19 cellular contexts compared by ENCODE assay signal in the genomic region with DNA sequence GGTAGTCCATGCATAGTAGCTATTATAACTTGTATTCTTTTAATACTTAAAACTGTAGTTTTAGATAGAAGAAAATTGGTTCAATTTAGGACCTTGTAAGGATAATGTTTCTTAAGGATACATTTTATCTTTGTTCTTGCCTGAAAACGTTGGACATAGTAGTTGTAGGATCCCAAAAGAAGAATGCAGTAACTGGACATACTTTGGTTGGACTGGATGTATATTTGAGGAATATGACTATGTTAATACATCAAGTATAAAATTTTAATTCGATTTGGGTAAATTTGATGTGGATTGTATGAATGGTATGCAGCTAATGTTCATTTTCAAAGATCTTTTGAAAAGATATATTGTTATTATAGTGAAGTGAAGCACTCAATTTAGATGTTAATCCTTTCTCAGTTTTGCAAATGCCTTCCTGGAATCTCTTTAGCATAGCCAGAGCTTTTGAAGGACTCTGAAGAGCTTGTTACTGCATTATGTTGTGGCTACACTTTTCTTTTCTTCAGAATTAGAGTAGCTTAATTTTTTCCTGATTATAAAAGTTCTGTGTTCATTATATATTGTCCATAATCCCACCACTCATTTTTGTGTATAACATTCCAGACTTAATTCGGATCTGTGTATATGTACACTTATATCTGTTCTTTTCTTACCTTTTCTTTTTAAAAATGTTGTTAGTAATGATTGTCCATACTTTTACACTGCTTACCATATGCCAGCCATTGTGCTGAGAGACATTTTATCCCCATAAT. TPM values are rescaled to one million over a fixed set of nuclear protein-coding genes. Genes with fewer than 3 reads are reported as not detected.
DNase-seq lines count a peak whose midpoint lies in the region; ATAC-seq and TF ChIP-seq lines count a peak whose summit lies in the region.
"Had no signal": no experiment of that assay in that cellular context is flagged by ENCODE, and none has a peak within 500 bp of the region (broad histone marks: within the 10 kb centered on the region; RNA-seq: fewer than 3 reads in every experiment).

No MANE protein-coding gene starts in this region.

- 0 out of 2 replicates have a peak overlapping the region, but pooled peaks have one; percentile 9 for H3K9ac ChIP-seq in ES-I3 (ENCODE audit: low read depth, low read length)
- no peak overlapping the region for H3K9ac ChIP-seq in HUES6 (ENCODE audit: low read length)
- H3K9ac ChIP-seq: KMS-11 had no signal

- H3K27me3 ChIP-seq in HUES6 (ENCODE audit: control insufficient read depth, insufficient read depth, low read length), result no peaks in the 10 kb centered on the region
- no peaks in the 10 kb centered on the region for H3K27me3 ChIP-seq in left lung
- H3K27me3 ChIP-seq: BE2C had no signal

- H3K36me3 Mint-ChIP-seq in WTC11, result peaks cover 16% of the 10 kb centered on the region
- peaks cover 4% of the 10 kb centered on the region for H3K36me3 Mint-ChIP-seq in activated CD4-positive, alpha-beta memory T cell treated with anti-CD3 and anti-CD28 coated beads for 36 hours

- no peaks in the 10 kb centered on the region for H3K27me3 Mint-ChIP-seq in WTC11 (ENCODE audit: low read depth)
- no peaks in the 10 kb centered on the region for H3K27me3 Mint-ChIP-seq in activated CD4-positive, alpha-beta memory T cell treated with anti-CD3 and anti-CD28 coated beads for 36 hours
- H3K27me3 Mint-ChIP-seq: CD4-positive, CD25-positive, alpha-beta regulatory T cell had no signal

- peak overlapping the region; percentile 98 for H3K27ac Mint-ChIP-seq in WTC11
- H3K27ac Mint-ChIP-seq in activated CD4-positive, alpha-beta memory T cell treated with anti-CD3 and anti-CD28 coated beads for 36 hours, result no peak overlapping the region
- H3K27ac Mint-ChIP-seq: CD4-positive, CD25-positive, alpha-beta regulatory T cell; HFFc6 had no signal

- H3K27ac ChIP-seq in HUES6 (ENCODE audit: low read depth, low read length), result peak overlapping the region; percentile 90
- H3K27ac ChIP-seq in left lung, result no peak overlapping the region
- H3K27ac ChIP-seq: KMS-11 had no signal

- H3K36me3 ChIP-seq in ES-I3 (ENCODE audit: insufficient read depth, low read length) (peaks cover 5% of the 10 kb centered on the region; the same call in 1 of the 2 replicates), HUES6 (ENCODE audit: control insufficient read depth, insufficient read depth, low read length) (peaks cover 10% of the 10 kb centered on the region), left lung (peaks cover 0 to 5% of the 10 kb centered on the region in 2 donors)
- H3K36me3 ChIP-seq: BE2C had no signal

- intact Hi-C loops in left lung (cut with DNase I), result no loop called here
- intact Hi-C loops in activated CD4-positive, alpha-beta memory T cell treated with anti-CD3 and anti-CD28 coated beads for 36 hours (cut with micrococcal nuclease), result no loop called here

- H3K4me3 Mint-ChIP-seq in WTC11, result peak overlapping the region; percentile 63
- no peak overlapping the region for H3K4me3 Mint-ChIP-seq in activated CD4-positive, alpha-beta memory T cell treated with anti-CD3 and anti-CD28 coated beads for 36 hours
- H3K4me3 Mint-ChIP-seq: CD4-positive, CD25-positive, alpha-beta regulatory T cell; HFFc6 had no signal

- DNase-seq in WTC11 (ENCODE audit: low spot score) (no peak), left lung (no peak), NCI-H82 treated with DMSO at 0.1 percent for 48 hours (lab: John Stamatoyannopoulos, UW; ENCODE audit: unreplicated experiment) (no peak)
- DNase-seq in activated CD4-positive, alpha-beta memory T cell treated with anti-CD3 and anti-CD28 coated beads for 36 hours, result no peak
- DNase-seq in effector CD8-positive, alpha-beta T cell (lab: John Stamatoyannopoulos, UW), result no peak
- DNase-seq: BE2C; Caco-2; CD4-positive, CD25-positive, alpha-beta regulatory T cell; DMS153; HFFc6; NCI-H2029; PC-3; RPMI8226; SIG-M5 had no signal

- ATAC-seq in WTC11 (peak; percentile 65), left lung (peak; percentile 21), GM18520 (IDR thresholded peaks at IDR 0.05; ENCODE audit: unreplicated experiment) (no peak)
- ATAC-seq: GM12878, PC-3 had no signal

- CTCF ChIA-PET in WTC11 (lab: Charles Lee), result interaction anchor here (2.8 to 3.7 kb wide), 3 partner anchors 9 to 98 kb away, joined by 12 to 22 read pairs (median 16); no protein-coding TSS in a partner anchor
- CTCF ChIA-PET in activated CD4-positive, alpha-beta memory T cell treated with anti-CD3 and anti-CD28 coated beads for 36 hours (lab: Charles Lee), result interaction anchor here (1.8 to 2.4 kb wide), 2 partner anchors 9 to 44 kb away, joined by 5 to 15 read pairs; no protein-coding TSS in a partner anchor

- H3K4me3 ChIP-seq in HUES6 (ENCODE audit: low read depth, low read length) (peak overlapping the region; percentile 43), left lung (no peak overlapping the region)
- H3K4me3 ChIP-seq: GM12878 had no signal

- no peaks in the 10 kb centered on the region for H3K9me3 ChIP-seq in ES-I3 (ENCODE audit: control insufficient read depth, insufficient read depth, low read length)
- no peaks in the 10 kb centered on the region for H3K9me3 ChIP-seq in HUES6 (ENCODE audit: control insufficient read depth, insufficient read depth, low read depth, low read length)
- no peaks in the 10 kb centered on the region for H3K9me3 ChIP-seq in left lung
- H3K9me3 ChIP-seq: BE2C, Caco-2 had no signal

- peaks cover 87% of the 10 kb centered on the region for H3K4me1 Mint-ChIP-seq in WTC11
- H3K4me1 Mint-ChIP-seq in activated CD4-positive, alpha-beta memory T cell treated with anti-CD3 and anti-CD28 coated beads for 36 hours (ENCODE audit: low read depth), result peaks cover 3% of the 10 kb centered on the region

- no peak for TF ChIP-seq CTCF in WTC11 (IDR thresholded peaks at IDR 0.05)
- TF ChIP-seq CTCF in left lung (IDR thresholded peaks at IDR 0.05), result no peak

- H3K4me1 ChIP-seq in ES-I3 (ENCODE audit: insufficient read depth, low read length), result peaks cover 45% of the 10 kb centered on the region
- peaks cover 51% of the 10 kb centered on the region for H3K4me1 ChIP-seq in HUES6 (ENCODE audit: control insufficient read depth, insufficient read depth, low read length)
- peaks cover 0 to 21% of the 10 kb centered on the region in 2 donors for H3K4me1 ChIP-seq in left lung
- H3K4me1 ChIP-seq: BE2C, Caco-2 had no signal

- H3K9me3 Mint-ChIP-seq in WTC11, result peaks cover 8% of the 10 kb centered on the region
- H3K9me3 Mint-ChIP-seq in activated CD4-positive, alpha-beta memory T cell treated with anti-CD3 and anti-CD28 coated beads for 36 hours, result no peaks in the 10 kb centered on the region
- H3K9me3 Mint-ChIP-seq: CD4-positive, CD25-positive, alpha-beta regulatory T cell; HFFc6 had no signal

- POLR2A ChIA-PET in WTC11 (lab: Charles Lee), result interaction anchor here (1.2 kb wide), 1 partner anchor 81 kb away, joined by 3 read pairs; a partner anchor contains a TSS
- POLR2A ChIA-PET in activated CD4-positive, alpha-beta memory T cell treated with anti-CD3 and anti-CD28 coated beads for 36 hours (lab: Charles Lee), result no interaction called here

TF ChIP-seq in WTC11, 78 proteins besides CTCF, POLR2A, EP300 and RAD21 (continues in another document):
- no peak for TF ChIP-seq KAT7 (CRISPR knock-in tag; IDR thresholded peaks at IDR 0.05; ENCODE audit: borderline replicate concordance)
- TF ChIP-seq HMGA2 (CRISPR knock-in tag; IDR thresholded peaks at IDR 0.05), result no peak
- TF ChIP-seq, protein P1, sequence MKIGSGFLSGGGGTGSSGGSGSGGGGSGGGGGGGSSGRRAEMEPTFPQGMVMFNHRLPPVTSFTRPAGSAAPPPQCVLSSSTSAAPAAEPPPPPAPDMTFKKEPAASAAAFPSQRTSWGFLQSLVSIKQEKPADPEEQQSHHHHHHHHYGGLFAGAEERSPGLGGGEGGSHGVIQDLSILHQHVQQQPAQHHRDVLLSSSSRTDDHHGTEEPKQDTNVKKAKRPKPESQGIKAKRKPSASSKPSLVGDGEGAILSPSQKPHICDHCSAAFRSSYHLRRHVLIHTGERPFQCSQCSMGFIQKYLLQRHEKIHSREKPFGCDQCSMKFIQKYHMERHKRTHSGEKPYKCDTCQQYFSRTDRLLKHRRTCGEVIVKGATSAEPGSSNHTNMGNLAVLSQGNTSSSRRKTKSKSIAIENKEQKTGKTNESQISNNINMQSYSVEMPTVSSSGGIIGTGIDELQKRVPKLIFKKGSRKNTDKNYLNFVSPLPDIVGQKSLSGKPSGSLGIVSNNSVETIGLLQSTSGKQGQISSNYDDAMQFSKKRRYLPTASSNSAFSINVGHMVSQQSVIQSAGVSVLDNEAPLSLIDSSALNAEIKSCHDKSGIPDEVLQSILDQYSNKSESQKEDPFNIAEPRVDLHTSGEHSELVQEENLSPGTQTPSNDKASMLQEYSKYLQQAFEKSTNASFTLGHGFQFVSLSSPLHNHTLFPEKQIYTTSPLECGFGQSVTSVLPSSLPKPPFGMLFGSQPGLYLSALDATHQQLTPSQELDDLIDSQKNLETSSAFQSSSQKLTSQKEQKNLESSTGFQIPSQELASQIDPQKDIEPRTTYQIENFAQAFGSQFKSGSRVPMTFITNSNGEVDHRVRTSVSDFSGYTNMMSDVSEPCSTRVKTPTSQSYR (CRISPR knock-in tag; IDR thresholded peaks at IDR 0.05), result no peak
- TF ChIP-seq, protein P2, sequence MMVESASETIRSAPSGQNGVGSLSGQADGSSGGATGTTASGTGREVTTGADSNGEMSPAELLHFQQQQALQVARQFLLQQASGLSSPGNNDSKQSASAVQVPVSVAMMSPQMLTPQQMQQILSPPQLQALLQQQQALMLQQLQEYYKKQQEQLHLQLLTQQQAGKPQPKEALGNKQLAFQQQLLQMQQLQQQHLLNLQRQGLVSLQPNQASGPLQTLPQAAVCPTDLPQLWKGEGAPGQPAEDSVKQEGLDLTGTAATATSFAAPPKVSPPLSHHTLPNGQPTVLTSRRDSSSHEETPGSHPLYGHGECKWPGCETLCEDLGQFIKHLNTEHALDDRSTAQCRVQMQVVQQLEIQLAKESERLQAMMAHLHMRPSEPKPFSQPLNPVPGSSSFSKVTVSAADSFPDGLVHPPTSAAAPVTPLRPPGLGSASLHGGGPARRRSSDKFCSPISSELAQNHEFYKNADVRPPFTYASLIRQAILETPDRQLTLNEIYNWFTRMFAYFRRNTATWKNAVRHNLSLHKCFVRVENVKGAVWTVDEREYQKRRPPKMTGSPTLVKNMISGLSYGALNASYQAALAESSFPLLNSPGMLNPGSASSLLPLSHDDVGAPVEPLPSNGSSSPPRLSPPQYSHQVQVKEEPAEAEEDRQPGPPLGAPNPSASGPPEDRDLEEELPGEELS (CRISPR knock-in tag; IDR thresholded peaks at IDR 0.05), result no peak
- no peak for TF ChIP-seq ZNF121 (CRISPR knock-in tag; IDR thresholded peaks at IDR 0.05)

RNA-seq across cellular contexts. Expression of a gene that starts 41.2 kb away (rescaled TPM):
- total RNA-seq in WTC11 (2021) (not detected in 3 replicates), left lung (under 1 TPM; 0.16 to 0.38 TPM)
- under 1 TPM in 1 of 2 experiments, not detected in 1; 0.07 TPM for total RNA-seq in activated CD4-positive, alpha-beta memory T cell treated with anti-CD3 and anti-CD28 coated beads for 36 hours
- total RNA-seq: Caco-2; CD4-positive, CD25-positive, alpha-beta regulatory T cell; PC-3 had no signal
